ENCODE assay signal across 8 cellular contexts in the genomic region with DNA sequence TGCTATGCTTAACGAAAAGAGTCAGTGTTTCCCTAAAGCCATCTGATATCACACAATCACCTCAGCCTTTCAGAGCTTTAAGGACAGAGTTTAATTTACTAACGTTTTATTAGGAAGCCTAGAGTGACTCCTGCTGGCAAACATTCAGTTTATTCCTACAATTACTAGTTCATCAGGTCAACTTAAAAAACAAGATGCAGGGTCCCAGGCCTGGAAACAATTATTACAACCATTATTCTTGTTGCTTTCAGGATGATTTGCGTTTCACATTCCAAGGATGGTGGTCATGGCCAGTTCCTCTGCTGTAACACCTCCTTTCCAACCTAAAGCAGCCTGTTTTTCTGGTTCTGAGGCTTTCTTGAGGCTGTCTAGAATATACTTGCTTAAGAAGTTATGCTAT. TPM values are rescaled to one million over a fixed set of nuclear protein-coding genes. Genes with fewer than 3 reads are reported as not detected.
DNase-seq lines count a peak whose midpoint lies in the region; ATAC-seq and TF ChIP-seq lines count a peak whose summit lies in the region.

No MANE protein-coding gene starts in this region.

- peaks cover 19% of the 10 kb centered on the region for H3K27me3 Mint-ChIP-seq in WTC11 (ENCODE audit: low read depth)

- DNase-seq in BE2C (no peak), H4 (ENCODE audit: low spot score) (peak; percentile 26), SJSA1 (ENCODE audit: low read depth in 1 of 2, low spot score in 2 of 2) (peak in 1 of 2 experiments; percentile 52), fibroblast of lung (ENCODE audit: low read depth in 2 of 2) (peak; percentile 38 to 76), sciatic nerve (ENCODE audit: low spot score) (no peak), WTC11 (ENCODE audit: low spot score) (no peak)

- no peak overlapping the region for H3K4me3 Mint-ChIP-seq in WTC11

- no peak overlapping the region for H3K9ac ChIP-seq in fibroblast of lung (ENCODE audit: insufficient read depth, low read length)

- POLR2A ChIA-PET in WTC11 (lab: Charles Lee), result interaction anchor here (0.5 kb wide), 1 partner anchor 77 kb away, joined by 4 read pairs; no protein-coding TSS in a partner anchor

- peaks cover 5% of the 10 kb centered on the region; the same call in 1 of the 2 replicates for H3K36me3 Mint-ChIP-seq in WTC11

- H3K4me3 ChIP-seq in BE2C (ENCODE audit: low read depth, low read length), result no peak overlapping the region
- no peak overlapping the region for H3K4me3 ChIP-seq in SJSA1
- no peak overlapping the region for H3K4me3 ChIP-seq in fibroblast of lung (replicated peaks in 1 of 4; ENCODE audit: control extremely low read depth in 1 of 4, insufficient read depth in 1 of 4, low read depth in 3 of 4, low read length in 4 of 4)

- H3K36me3 ChIP-seq in BE2C, result no peaks in the 10 kb centered on the region
- peaks cover 13% of the 10 kb centered on the region for H3K36me3 ChIP-seq in SJSA1
- no peaks in the 10 kb centered on the region for H3K36me3 ChIP-seq in fibroblast of lung (ENCODE audit: control insufficient read depth, insufficient read depth, low read length)

- H2AFZ ChIP-seq in fibroblast of lung (ENCODE audit: low read length), result no peak overlapping the region

- H3K4me1 Mint-ChIP-seq in WTC11, result peaks cover 31% of the 10 kb centered on the region

- H3K27me3 ChIP-seq in BE2C, result no peaks in the 10 kb centered on the region
- no peaks in the 10 kb centered on the region for H3K27me3 ChIP-seq in SJSA1 (replicated peaks)
- no peaks in the 10 kb centered on the region for H3K27me3 ChIP-seq in fibroblast of lung (ENCODE audit: control insufficient read depth, insufficient read depth, low read length)

- H3K9me3 ChIP-seq in BE2C, result no peaks in the 10 kb centered on the region
- H3K9me3 ChIP-seq in SJSA1 (replicated peaks), result no peaks in the 10 kb centered on the region
- no peaks in the 10 kb centered on the region for H3K9me3 ChIP-seq in fibroblast of lung (ENCODE audit: control insufficient read depth, insufficient read depth, low read depth, low read length)

- H3K27ac Mint-ChIP-seq in WTC11, result no peak overlapping the region

- no peak overlapping the region for H3K4me2 ChIP-seq in fibroblast of lung (ENCODE audit: extremely low read depth, insufficient read depth, low read length)

- peak; percentile 14 for ATAC-seq in sciatic nerve
- no peak for ATAC-seq in GM19397 (IDR thresholded peaks at IDR 0.05; ENCODE audit: unreplicated experiment)
- no peak for ATAC-seq in GM19452 (IDR thresholded peaks at IDR 0.05; ENCODE audit: unreplicated experiment)
- no peak for ATAC-seq in WTC11

- H3K27ac ChIP-seq in SJSA1, result peak overlapping the region; percentile 79; the same call in 1 of the 2 replicates
- H3K27ac ChIP-seq in fibroblast of lung (ENCODE audit: insufficient read depth, low read length), result no peak overlapping the region

- CTCF ChIA-PET in WTC11 (lab: Charles Lee), result interaction anchor here (0.5 to 1.6 kb wide), 14 partner anchors 11 to 342 kb away, joined by 3 to 7 read pairs (median 4); no protein-coding TSS in a partner anchor

- intact Hi-C loops in sciatic nerve (cut with DNase I), result loop anchor here (5.0 kb wide), 1 partner anchor 213 kb away; no protein-coding TSS in a partner anchor

- no peaks in the 10 kb centered on the region for H4K20me1 ChIP-seq in fibroblast of lung (ENCODE audit: control insufficient read depth, extremely low read depth, insufficient read depth, low read length)

- no peaks in the 10 kb centered on the region for H3K9me3 Mint-ChIP-seq in WTC11

- no peaks in the 10 kb centered on the region for H3K79me2 ChIP-seq in fibroblast of lung (ENCODE audit: control insufficient read depth, insufficient read depth, low read length)

- TF ChIP-seq CTCF in BE2C (IDR thresholded peaks at IDR 0.05; ENCODE audit: low read depth, low read length), result peak; percentile 51
- peak; percentile 21 to 39 for TF ChIP-seq CTCF in fibroblast of lung (conservative IDR thresholded peaks at IDR 0.05 in 1 of 2, IDR thresholded peaks at IDR 0.05 in 1 of 2; ENCODE audit: low read depth in 1 of 2, low read length in 2 of 2)
- TF ChIP-seq CTCF in WTC11 (IDR thresholded peaks at IDR 0.05), result no peak

- H3K4me1 ChIP-seq in BE2C, result peaks cover 12% of the 10 kb centered on the region
- H3K4me1 ChIP-seq in SJSA1 (replicated peaks), result peaks cover 26% of the 10 kb centered on the region
- H3K4me1 ChIP-seq in fibroblast of lung (ENCODE audit: control insufficient read depth, extremely low read depth, insufficient read depth, low read length), result peaks cover 2% of the 10 kb centered on the region

TF ChIP-seq in WTC11, 78 proteins besides CTCF, POLR2A, EP300 and RAD21 (continues in another document):
- TF ChIP-seq ELF4 (CRISPR knock-in tag; IDR thresholded peaks at IDR 0.05; ENCODE audit: low read depth) (no peak), NFYB (CRISPR knock-in tag; conservative IDR thresholded peaks at IDR 0.05; ENCODE audit: low read depth) (no peak), PREB (CRISPR knock-in tag; IDR thresholded peaks at IDR 0.05; ENCODE audit: borderline replicate concordance) (no peak), CREB1 (CRISPR knock-in tag; IDR thresholded peaks at IDR 0.05) (no peak), ATF6 (CRISPR knock-in tag; IDR thresholded peaks at IDR 0.05) (no peak), ETV6 (CRISPR knock-in tag; IDR thresholded peaks at IDR 0.05) (no peak), PRRX2 (CRISPR knock-in tag; IDR thresholded peaks at IDR 0.05) (no peak)

RNA-seq across cellular contexts. Expression of gene FAM53B, which starts 1.5 kb away (rescaled TPM):
- polyA plus RNA-seq in BE2C (2012; ENCODE audit: insufficient read depth, insufficient read length, low read depth), result 22.9 TPM
- total RNA-seq in H4 (2014; rRNA removed; shearing (Covaris generic)), result 7.4 and 10.5 TPM in 2 replicates
- total RNA-seq in SJSA1 (2014; rRNA removed; shearing (Covaris generic)), result 10.2 and 14.1 TPM in 2 replicates
- total RNA-seq in fibroblast of lung (10.8 and 11.7 TPM in 2 replicates), sciatic nerve (48.0 TPM), WTC11 (2021) (18.7 to 21.3 TPM (median 19.9 TPM) in 3 replicates)
- 2.2 and 4.0 TPM in 2 replicates for polyA plus RNA-seq in fibroblast of lung
- 3.8 and 6.5 TPM in 2 replicates for polyA plus RNA-seq in fibroblast of lung (2012)
- 11.1 and 12.7 TPM in 2 replicates for polyA minus RNA-seq in fibroblast of lung (ENCODE audit: low replicate concordance)

RNA-seq across cellular contexts. Expression of gene EEF1AKMT2, which starts 46.0 kb away (rescaled TPM):
- polyA plus RNA-seq in BE2C (2012; ENCODE audit: insufficient read depth, insufficient read length, low read depth), result 9.7 TPM
- total RNA-seq in H4 (2014; rRNA removed; shearing (Covaris generic)), result 22.8 and 32.3 TPM in 2 replicates
- 53.0 and 53.3 TPM in 2 replicates for total RNA-seq in SJSA1 (2014; rRNA removed; shearing (Covaris generic))
- 14.4 and 20.5 TPM in 2 replicates for total RNA-seq in fibroblast of lung
- 20.3 and 22.1 TPM in 2 replicates for polyA plus RNA-seq in fibroblast of lung
- 16.1 and 16.5 TPM in 2 replicates for polyA plus RNA-seq in fibroblast of lung (2012)
- 0.30 and 3.2 TPM in 2 replicates for polyA minus RNA-seq in fibroblast of lung (ENCODE audit: low replicate concordance)
- 21.3 TPM for total RNA-seq in sciatic nerve
- 21.6 to 26.4 TPM (median 25.7 TPM) in 3 replicates for total RNA-seq in WTC11 (2021)

RNA-seq across cellular contexts. Expression of gene ABRAXAS2, which starts 55.9 kb away (rescaled TPM):
- 18.0 TPM for polyA plus RNA-seq in BE2C (2012; ENCODE audit: insufficient read depth, insufficient read length, low read depth)
- 10.9 and 16.6 TPM in 2 replicates for total RNA-seq in H4 (2014; rRNA removed; shearing (Covaris generic))
- 16.1 and 19.2 TPM in 2 replicates for total RNA-seq in SJSA1 (2014; rRNA removed; shearing (Covaris generic))
- 14.1 and 15.2 TPM in 2 replicates for total RNA-seq in fibroblast of lung
- 18.8 and 20.2 TPM in 2 replicates for polyA plus RNA-seq in fibroblast of lung
- polyA plus RNA-seq in fibroblast of lung (2012), result 12.1 and 13.7 TPM in 2 replicates
- 4.2 and 5.5 TPM in 2 replicates for polyA minus RNA-seq in fibroblast of lung (ENCODE audit: low replicate concordance)
- total RNA-seq in sciatic nerve, result 12.7 TPM
- 14.0 to 14.8 TPM (median 14.6 TPM) in 3 replicates for total RNA-seq in WTC11 (2021)

Comparison
In these comparisons a context has a peak if more than half of its experiments do, and no peak if none do; other contexts are left out.
1. DNase-seq: peak in H4 (single experiment) and fibroblast of lung (2 of 2); none in BE2C (single experiment), sciatic nerve (single experiment) and WTC11 (single experiment).